1 cellular context compared by ENCODE assay signal in genomic region chr11:65903068-65903481, GRCh38.
A peak's percentile ranks its signal among the peaks of the same experiment; 100 is the strongest.
TF ChIP-seq lines count a peak whose summit lies in the region.

No MANE protein-coding gene starts in this region.

TF ChIP-seq in HepG2, 621 proteins besides CTCF, POLR2A, EP300 and RAD21 (continues in another document):
- TF ChIP-seq NR2F6 (IDR thresholded peaks at IDR 0.05) (peak; percentile 45; the same call in 1 of the 2 replicates), NR2F6 (CRISPR knock-in tag; IDR thresholded peaks at IDR 0.05) (peak; percentile 61), XRCC5 (optimal IDR thresholded peaks at IDR 0.05; ENCODE audit: low read length) (peak; percentile 28), BCL6 (CRISPR knock-in tag; IDR thresholded peaks at IDR 0.05) (no peak), ELF3 (CRISPR knock-in tag; IDR thresholded peaks at IDR 0.05) (peak; percentile 42; the same call in 1 of the 2 replicates), ZNF546 (CRISPR knock-in tag; conservative IDR thresholded peaks at IDR 0.05) (no peak), TFE3 (CRISPR knock-in tag; IDR thresholded peaks at IDR 0.05) (no peak), ZFP82 (CRISPR knock-in tag; IDR thresholded peaks at IDR 0.05; ENCODE audit: borderline replicate concordance) (0 out of 2 replicates have a peak, but pooled peaks have one; percentile 49), MYNN (CRISPR knock-in tag; IDR thresholded peaks at IDR 0.05; ENCODE audit: low read depth) (no peak), MIER2 (CRISPR knock-in tag; IDR thresholded peaks at IDR 0.05) (no peak), GPN1 (CRISPR knock-in tag; IDR thresholded peaks at IDR 0.05; ENCODE audit: borderline replicate concordance) (no peak), MBNL3 (CRISPR knock-in tag; conservative IDR thresholded peaks at IDR 0.05) (no peak), PTBP1 (IDR thresholded peaks at IDR 0.05; ENCODE audit: low read depth, low read length, poor library complexity, severe bottlenecking) (no peak), ZBTB49 (CRISPR knock-in tag; IDR thresholded peaks at IDR 0.05; ENCODE audit: borderline replicate concordance) (no peak), FOXK1 (CRISPR knock-in tag; IDR thresholded peaks at IDR 0.05; ENCODE audit: borderline replicate concordance, low read depth) (no peak), GABPB1 (CRISPR knock-in tag; IDR thresholded peaks at IDR 0.05) (0 out of 2 replicates have a peak, but pooled peaks have one; percentile 11), PRDM10 (CRISPR knock-in tag; IDR thresholded peaks at IDR 0.05; ENCODE audit: low read depth) (0 out of 2 replicates have a peak, but pooled peaks have one; percentile 45), ZNF224 (CRISPR knock-in tag; IDR thresholded peaks at IDR 0.05) (no peak), FOSL2 (CRISPR knock-in tag; IDR thresholded peaks at IDR 0.05) (peak; percentile 73), ZNF646 (CRISPR knock-in tag; IDR thresholded peaks at IDR 0.05) (peak; percentile 78), KDM4B (CRISPR knock-in tag; IDR thresholded peaks at IDR 0.05) (no peak), TEAD3 (CRISPR knock-in tag; optimal IDR thresholded peaks at IDR 0.05; ENCODE audit: borderline replicate concordance) (peak; percentile 85), CREBL2 (CRISPR knock-in tag; IDR thresholded peaks at IDR 0.05; ENCODE audit: borderline replicate concordance) (no peak), THAP8 (CRISPR knock-in tag; IDR thresholded peaks at IDR 0.05; ENCODE audit: borderline replicate concordance) (no peak), PATZ1 (CRISPR knock-in tag; IDR thresholded peaks at IDR 0.05) (no peak), ZNF687 (CRISPR knock-in tag; IDR thresholded peaks at IDR 0.05) (peak; percentile 46), ZNF263 (CRISPR knock-in tag; IDR thresholded peaks at IDR 0.05) (peak; percentile 45; the same call in 1 of the 2 replicates), KLF11 (CRISPR knock-in tag; IDR thresholded peaks at IDR 0.05) (no peak), ZNF354B (CRISPR knock-in tag; IDR thresholded peaks at IDR 0.05) (no peak), PBX3 (CRISPR knock-in tag; IDR thresholded peaks at IDR 0.05; ENCODE audit: borderline replicate concordance) (no peak), TCF12 (IDR thresholded peaks at IDR 0.05) (no peak), TCF12 (CRISPR knock-in tag; IDR thresholded peaks at IDR 0.05) (no peak), BHLHE40 (IDR thresholded peaks at IDR 0.05; ENCODE audit: low read length) (peak; percentile 27; the same call in 1 of the 2 replicates), NR2F1 (CRISPR knock-in tag; IDR thresholded peaks at IDR 0.05) (peak in 1 of 2 experiments; percentile 57; a peak in 3 of 4 replicates), ZNF674 (CRISPR knock-in tag; IDR thresholded peaks at IDR 0.05; ENCODE audit: low read depth) (no peak)
